8 cellular contexts compared by ENCODE assay signal in genomic region chr7:80453699-80454340, GRCh38. TPM values are rescaled to one million over a fixed set of nuclear protein-coding genes. Genes with fewer than 3 reads are reported as not detected.
A peak's percentile ranks its signal among the peaks of the same experiment; 100 is the strongest.
DNase-seq lines count a peak whose midpoint lies in the region; ATAC-seq, FAIRE-seq and TF ChIP-seq lines count a peak whose summit lies in the region.

No MANE protein-coding gene starts in this region.

- CTCF ChIA-PET in IMR-90 (lab: Yijun Ruan, JAX): no interaction called here

- no peak overlapping the region for H3K27ac ChIP-seq in IMR-90 (ENCODE audit: insufficient read depth, low read length)

- H3K4ac ChIP-seq in IMR-90 (ENCODE audit: low read depth, low read length): no peak overlapping the region

- no peak overlapping the region for H3K4me3 ChIP-seq in IMR-90 (ENCODE audit: insufficient read depth, low read depth, low read length)

- H3K56ac ChIP-seq in IMR-90 (ENCODE audit: extremely low read depth, insufficient read depth, low read length): no peak overlapping the region

- peak overlapping the region; percentile 67 for H2BK5ac ChIP-seq in IMR-90 (ENCODE audit: low read depth, low read length, poor library complexity, severe bottlenecking)

- peak; percentile 59 for TF ChIP-seq CTCF in IMR-90 (conservative IDR thresholded peaks at IDR 0.05; ENCODE audit: low read depth, low read length)

- DNase-seq in CD1c-positive myeloid dendritic cell (ENCODE audit: extremely low spot score) (peak; percentile 31), IMR-90 (peak; percentile 56), left lobe of liver (ENCODE audit: low spot score) (no peak), A172 (ENCODE audit: low spot score) (no peak)

- POLR2A ChIA-PET in IMR-90 (lab: Charles Lee; ENCODE audit: unreplicated experiment): no interaction called here

- H3K27me3 ChIP-seq in IMR-90 (ENCODE audit: control insufficient read depth, insufficient read depth, low read length): no peaks in the 10 kb centered on the region

- dilution Hi-C loops in IMR-90 (cut with HindIII; ENCODE audit: low sequenced_read_pairs, unreplicated experiment): no loop called here

- peak; percentile 71 for TF ChIP-seq RAD21 in IMR-90 (IDR thresholded peaks at IDR 0.05; ENCODE audit: low read length)

- H2BK120ac ChIP-seq in IMR-90 (ENCODE audit: low read depth, low read length): no peak overlapping the region

- no peaks in the 10 kb centered on the region for H4K20me1 ChIP-seq in IMR-90 (ENCODE audit: insufficient read depth, low read length)

- H3K79me1 ChIP-seq in IMR-90 (ENCODE audit: low read depth in 1 of 2, low read length in 2 of 2): no peaks in the 10 kb centered on the region

- BruUV-seq in IMR-90 (replicated peaks; lab: Mats Ljungman, UMichigan): no TSS peak

- H3K14ac ChIP-seq in IMR-90 (replicated peaks; ENCODE audit: low read depth, low read length): no peak overlapping the region

- H3K36me3 ChIP-seq in IMR-90 (ENCODE audit: control insufficient read depth, insufficient read depth, low read length): no peaks in the 10 kb centered on the region

- no peak overlapping the region for H2BK20ac ChIP-seq in IMR-90 (ENCODE audit: low read depth, low read length)

- H2BK15ac ChIP-seq in IMR-90 (ENCODE audit: low read depth, low read length): no peak overlapping the region

- WGBS in IMR-90 (ENCODE audit: extremely low coverage in 2 of 2, insufficient read length in 1 of 2), 2 experiments: no CpG with 5 or more reads among the region's 2 CpGs

- H2AK9ac ChIP-seq in IMR-90 (replicated peaks; ENCODE audit: low read depth, low read length, poor library complexity): no peak overlapping the region

- in situ Hi-C loops in IMR-90 (cut with MboI; ENCODE audit: low sequenced_read_pairs): no loop called here

- H3K9me3 ChIP-seq in IMR-90 (ENCODE audit: control insufficient read depth, insufficient read depth, low read length): no peaks in the 10 kb centered on the region

- intact Hi-C loops in IMR-90 (cut with micrococcal nuclease): loop anchor here (1.0 to 2.0 kb wide), 4 partner anchors 25 to 394 kb away; partner anchors contain the start of gene GNAI1

- no peak overlapping the region for H4K5ac ChIP-seq in IMR-90 (ENCODE audit: low read depth, low read length)

- no peak overlapping the region for H2AFZ ChIP-seq in IMR-90 (replicated peaks; ENCODE audit: low read length, poor library complexity)

- no peak overlapping the region for H4K91ac ChIP-seq in IMR-90 (ENCODE audit: insufficient read depth, low read depth, low read length)

- no peak overlapping the region for H3K4me2 ChIP-seq in IMR-90 (ENCODE audit: low read depth, low read length)

- no peak for TF ChIP-seq POLR2A in IMR-90 (IDR thresholded peaks at IDR 0.05; ENCODE audit: low read depth, low read length)

- H3K18ac ChIP-seq in IMR-90 (ENCODE audit: low read depth, low read length): no peak overlapping the region

- no peaks in the 10 kb centered on the region for H3K9me1 ChIP-seq in IMR-90 (ENCODE audit: insufficient read depth, low read length)

- peaks cover 7% of the 10 kb centered on the region; the same call in 1 of the 2 replicates for H3K4me1 ChIP-seq in IMR-90 (ENCODE audit: control insufficient read depth, insufficient read depth, low read length)

- FAIRE-seq in TTC549 (lab: Jason Lieb, UNC): peak; percentile 86

- no peak overlapping the region for H4K8ac ChIP-seq in IMR-90 (ENCODE audit: low read depth in 2 of 2, low read length in 2 of 2)

- ATAC-seq in IMR-90 (ENCODE audit: low read depth) (peak; percentile 48; the same call in 1 of the 2 replicates), left lobe of liver (peak; percentile 56), GM21737 (IDR thresholded peaks at IDR 0.05; ENCODE audit: unreplicated experiment) (no peak), HG02759 (IDR thresholded peaks at IDR 0.05; ENCODE audit: unreplicated experiment) (no peak), GM21528 (IDR thresholded peaks at IDR 0.05; ENCODE audit: low FRiP score, unreplicated experiment) (no peak)

- no peak overlapping the region for H3K23ac ChIP-seq in IMR-90 (ENCODE audit: low read depth, low read length)

- H3K9ac ChIP-seq in IMR-90 (ENCODE audit: low read depth, low read length): no peak overlapping the region

- no peak overlapping the region for H2AK5ac ChIP-seq in IMR-90 (ENCODE audit: low read depth, low read length)

TF ChIP-seq in IMR-90, 13 proteins besides CTCF, POLR2A, EP300 and RAD21:
- TF ChIP-seq MXI1 (IDR thresholded peaks at IDR 0.05; ENCODE audit: borderline replicate concordance, low read depth, low read length): no peak
- no peak for TF ChIP-seq RFX5 (IDR thresholded peaks at IDR 0.05; ENCODE audit: low read depth, low read length)
- no peak for TF ChIP-seq USF2 (IDR thresholded peaks at IDR 0.05; ENCODE audit: low read depth, low read length)
- TF ChIP-seq SMC3 (IDR thresholded peaks at IDR 0.05; ENCODE audit: low read depth, low read length): peak; percentile 67
- TF ChIP-seq CHD1 (IDR thresholded peaks at IDR 0.05; ENCODE audit: low read depth, low read length): no peak
- TF ChIP-seq MAFK (IDR thresholded peaks at IDR 0.05; ENCODE audit: low read depth, low read length): no peak
- TF ChIP-seq CEBPB (IDR thresholded peaks at IDR 0.05; ENCODE audit: low read depth, low read length): no peak

RNA-seq across cellular contexts. Expression of gene GNAT3, which starts 58.0 kb away (rescaled TPM):
- total RNA-seq in IMR-90 (2012; rRNA removed) (not detected in 2 replicates), left lobe of liver (not detected)
- not detected in 2 replicates for polyA plus RNA-seq in IMR-90 (2012; rRNA removed)
- not detected in 2 replicates for polyA plus RNA-seq in IMR-90 (2012; cell fraction: cytosol; rRNA removed)
- polyA plus RNA-seq in IMR-90 (2012; cell fraction: nucleus; rRNA removed; ENCODE audit: low replicate concordance): not detected in 2 replicates
- total RNA-seq in A172 (2014; rRNA removed; shearing (Covaris generic)): not detected in 2 replicates

Comparison
In these comparisons a context has a peak if more than half of its experiments do, and no peak if none do; other contexts are left out.
1. DNase-seq: peak in CD1c-positive myeloid dendritic cell (single experiment) and IMR-90 (single experiment); none in left lobe of liver (single experiment) and A172 (single experiment).
2. ATAC-seq: peak in IMR-90 (single experiment) and left lobe of liver (single experiment); none in GM21737 (single experiment), HG02759 (single experiment) and GM21528 (single experiment).